18 cellular contexts compared by ENCODE assay signal in the genomic region with DNA sequence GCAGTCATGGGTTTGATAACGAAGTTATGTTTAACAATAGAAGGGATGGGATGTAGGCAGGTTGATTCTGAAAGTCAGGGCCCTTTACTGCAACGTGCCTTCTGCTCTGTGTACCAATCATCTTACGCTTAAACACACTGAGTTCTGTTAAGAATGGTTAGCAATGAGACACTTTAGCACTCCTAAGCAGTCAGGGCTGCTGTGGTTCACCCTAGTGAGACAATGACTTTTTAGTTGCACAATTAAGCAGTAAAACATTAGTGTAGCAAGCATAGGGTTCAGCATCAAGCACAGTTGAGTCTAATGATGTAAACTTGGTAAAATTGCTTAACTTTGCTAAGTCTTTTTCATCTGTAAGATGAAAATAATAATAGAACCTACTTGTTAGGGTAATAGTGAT.
DNase-seq lines count a peak whose midpoint lies in the region; ATAC-seq, FAIRE-seq and TF ChIP-seq lines count a peak whose summit lies in the region.
"Had no signal": no experiment of that assay in that cellular context is flagged by ENCODE, and none has a peak within 500 bp of the region (broad histone marks: within the 10 kb centered on the region; RNA-seq: fewer than 3 reads in every experiment).

No MANE protein-coding gene starts in this region.

- peak overlapping the region in 1 of 2 experiments; percentile 56; a peak in 2 of 4 replicates for H3K4me2 ChIP-seq in H1 (ENCODE audit: insufficient read depth in 1 of 2, low read depth in 2 of 2, low read length in 2 of 2)
- no peak overlapping the region for H3K4me2 ChIP-seq in neural progenitor cell
- H3K4me2 ChIP-seq: A549, BLaER1 had no signal

- H2AFZ ChIP-seq in H1 (ENCODE audit: low read length) (peak overlapping the region; percentile 96), neural progenitor cell (replicated peaks) (peak overlapping the region; percentile 46)

- no peak overlapping the region for H2BK15ac ChIP-seq in H1 (ENCODE audit: low read length)

- no peaks in the 10 kb centered on the region for H3K36me3 Mint-ChIP-seq in neural progenitor cell
- no peaks in the 10 kb centered on the region for H3K36me3 Mint-ChIP-seq in activated T-cell treated with anti-CD3 and anti-CD28 coated beads, Interleukin-2, amount 50 U/mL, for 24 hours (ENCODE audit: low read depth)
- H3K36me3 Mint-ChIP-seq: CD8-positive, alpha-beta memory T cell had no signal

- H3K27ac ChIP-seq in HUES48 (ENCODE audit: low read depth, low read length) (no peak overlapping the region), H1 (ENCODE audit: low read depth, low read length) (0 out of 2 replicates have a peak overlapping the region, but pooled peaks have one; percentile 24), neural progenitor cell (no peak overlapping the region), pancreas (no peak overlapping the region)
- H3K27ac ChIP-seq: A549, BLaER1 had no signal

- no peak overlapping the region for H2BK20ac ChIP-seq in H1 (ENCODE audit: low read length)

- peak overlapping the region; percentile 46 for H4K5ac ChIP-seq in H1 (ENCODE audit: insufficient read length, low read depth, low read length)

- H3K4me3 Mint-ChIP-seq in neural progenitor cell: no peak overlapping the region
- no peak overlapping the region for H3K4me3 Mint-ChIP-seq in activated T-cell treated with anti-CD3 and anti-CD28 coated beads, Interleukin-2, amount 50 U/mL, for 24 hours
- H3K4me3 Mint-ChIP-seq: CD8-positive, alpha-beta memory T cell had no signal

- H2AK5ac ChIP-seq in H1 (ENCODE audit: low read depth, low read length): no peak overlapping the region

- 68% methylated on average over 3 of the region's 3 CpGs; no CpG with 5 or more reads in 1 of the 2 experiments for WGBS in H1 (ENCODE audit: extremely low coverage in 1 of 2, insufficient coverage in 1 of 2, insufficient read length in 1 of 2, insufficient replicate concordance in 2 of 2, low coverage in 1 of 2, low lambda C conversion rate in 2 of 2, missing lambda C conversion rate in 1 of 2), 2 experiments
- 84 to 87% methylated on average over 3 of the region's 3 CpGs for WGBS in pancreas, 2 donors

- POLR2A ChIA-PET in H1 (lab: Charles Lee; ENCODE audit: partially characterized antibody): no interaction called here

- no peak overlapping the region for H4K8ac ChIP-seq in H1 (ENCODE audit: extremely low read depth, insufficient read depth, low read length)

- H3K27me3 Mint-ChIP-seq in neural progenitor cell (ENCODE audit: insufficient read depth, low read depth): peaks cover 2% of the 10 kb centered on the region
- peaks cover 15% of the 10 kb centered on the region for H3K27me3 Mint-ChIP-seq in activated T-cell treated with anti-CD3 and anti-CD28 coated beads, Interleukin-2, amount 50 U/mL, for 24 hours

- peaks cover 27% of the 10 kb centered on the region for H3K4me1 ChIP-seq in HUES48 (ENCODE audit: control insufficient read depth, insufficient read depth, low read length)
- peaks cover 0 to 18% (median 10%) of the 10 kb centered on the region in 4 experiments; a peak in 6 of 7 replicates for H3K4me1 ChIP-seq in H1 (replicated peaks in 1 of 4; ENCODE audit: control insufficient read depth in 3 of 4, insufficient read depth in 4 of 4, low read length in 3 of 4)
- H3K4me1 ChIP-seq in neural progenitor cell: peaks cover 40% of the 10 kb centered on the region
- no peaks in the 10 kb centered on the region for H3K4me1 ChIP-seq in pancreas
- H3K4me1 ChIP-seq: BLaER1 had no signal

- no peaks in the 10 kb centered on the region for H3K23me2 ChIP-seq in H1 (ENCODE audit: low read depth, low read length)

- no peak overlapping the region for H3K14ac ChIP-seq in H1 (ENCODE audit: insufficient read length)

- no peak overlapping the region for H3K4ac ChIP-seq in H1 (replicated peaks; ENCODE audit: insufficient read length, low read depth, low read length)

- H4K20me1 ChIP-seq in H1 (replicated peaks in 1 of 2; ENCODE audit: control insufficient read depth in 1 of 2, insufficient read depth in 2 of 2, low read length in 2 of 2) (no peaks in the 10 kb centered on the region), neural progenitor cell (ENCODE audit: low read depth) (no peaks in the 10 kb centered on the region)
- H4K20me1 ChIP-seq: BLaER1 had no signal

- no peaks in the 10 kb centered on the region for H3K9me3 ChIP-seq in HUES48 (ENCODE audit: control insufficient read depth, insufficient read depth, low read length)
- H3K9me3 ChIP-seq in H1 (ENCODE audit: insufficient read depth in 2 of 2, low read depth in 1 of 2, low read length in 1 of 2): no peaks in the 10 kb centered on the region
- no peaks in the 10 kb centered on the region for H3K9me3 ChIP-seq in neural progenitor cell (ENCODE audit: low read depth)
- H3K9me3 ChIP-seq in pancreas: no peaks in the 10 kb centered on the region
- H3K9me3 ChIP-seq: A549, BLaER1, Caco-2 had no signal

- H3K18ac ChIP-seq in H1 (ENCODE audit: extremely low read depth, low read length): peak overlapping the region; percentile 21; the same call in 1 of the 2 replicates

- TF ChIP-seq RAD21 in H1 (IDR thresholded peaks at IDR 0.05 in 1 of 2, conservative IDR thresholded peaks at IDR 0.05 in 1 of 2; ENCODE audit: low read depth in 2 of 2, low read length in 2 of 2): no peak

- 0 out of 2 replicates have a peak overlapping the region, but pooled peaks have one; percentile 20 for H3K9ac ChIP-seq in HUES48 (ENCODE audit: low read depth, low read length)
- no peak overlapping the region for H3K9ac ChIP-seq in H1 (replicated peaks in 1 of 4; ENCODE audit: extremely low read depth in 1 of 4, low read depth in 3 of 4, low read length in 3 of 4)
- H3K9ac ChIP-seq in neural progenitor cell: no peak overlapping the region
- H3K9ac ChIP-seq: BLaER1 had no signal

- no peaks in the 10 kb centered on the region for H3K36me3 ChIP-seq in HUES48 (ENCODE audit: control insufficient read depth, insufficient read depth, low read length)
- no peaks in the 10 kb centered on the region for H3K36me3 ChIP-seq in H1 (ENCODE audit: control insufficient read depth in 2 of 4, insufficient read depth in 4 of 4, low read length in 3 of 4)
- H3K36me3 ChIP-seq in neural progenitor cell: no peaks in the 10 kb centered on the region
- H3K36me3 ChIP-seq in pancreas: no peaks in the 10 kb centered on the region
- H3K36me3 ChIP-seq: BLaER1 had no signal

- TF ChIP-seq CTCF in H1 (IDR thresholded peaks at IDR 0.05; ENCODE audit: control extremely low read depth in 1 of 3, insufficient read depth in 1 of 3, low read depth in 1 of 3, low read length in 3 of 3) (no peak), neural progenitor cell (IDR thresholded peaks at IDR 0.05) (no peak), pancreas (IDR thresholded peaks at IDR 0.05) (no peak)

- CTCF ChIA-PET in H1 (lab: Charles Lee; ENCODE audit: partially characterized antibody): interaction anchor here (2.2 kb wide), 1 partner anchor 29 kb away, joined by 5 read pairs; no protein-coding TSS in a partner anchor

- peak overlapping the region; percentile 22 for H4K91ac ChIP-seq in H1 (replicated peaks; ENCODE audit: insufficient read length, low read length)

- no peak overlapping the region for H3K56ac ChIP-seq in H1 (replicated peaks; ENCODE audit: insufficient read length, low read depth, low read length)

- H3F3A ChIP-seq in neural progenitor cell (ENCODE audit: low read depth): peaks cover 27% of the 10 kb centered on the region

- no peak overlapping the region for H2BK5ac ChIP-seq in H1 (ENCODE audit: low read depth, low read length)

- H3K27me3 ChIP-seq in HUES48 (ENCODE audit: control insufficient read depth, insufficient read depth, low read length): no peaks in the 10 kb centered on the region
- H3K27me3 ChIP-seq in H1 (replicated peaks in 1 of 4; ENCODE audit: control insufficient read depth in 3 of 4, extremely low read depth in 1 of 4, insufficient read depth in 3 of 4, low read length in 3 of 4): no peaks in the 10 kb centered on the region
- no peaks in the 10 kb centered on the region for H3K27me3 ChIP-seq in neural progenitor cell
- H3K27me3 ChIP-seq in pancreas: no peaks in the 10 kb centered on the region
- H3K27me3 ChIP-seq: BLaER1 had no signal

- H3K79me2 ChIP-seq in H1 (ENCODE audit: control insufficient read depth in 1 of 2, insufficient read depth in 2 of 2, low read length in 2 of 2): no peaks in the 10 kb centered on the region
- H3K79me2 ChIP-seq in neural progenitor cell (ENCODE audit: low read depth): no peaks in the 10 kb centered on the region

- H3K79me1 ChIP-seq in H1 (ENCODE audit: low read depth, low read length): no peaks in the 10 kb centered on the region

- peaks cover 31% of the 10 kb centered on the region for H3K4me1 Mint-ChIP-seq in neural progenitor cell
- H3K4me1 Mint-ChIP-seq in activated T-cell treated with anti-CD3 and anti-CD28 coated beads, Interleukin-2, amount 50 U/mL, for 24 hours (ENCODE audit: low read depth): no peaks in the 10 kb centered on the region
- H3K4me1 Mint-ChIP-seq: CD8-positive, alpha-beta memory T cell had no signal

- no peak for ATAC-seq in pancreas
- ATAC-seq: A549, HCT116 had no signal

- no peak overlapping the region for H3K23ac ChIP-seq in H1 (ENCODE audit: insufficient read length)

- no peak for TF ChIP-seq POLR2A in H1 (IDR thresholded peaks at IDR 0.05; ENCODE audit: control extremely low read depth in 1 of 2, low read depth in 2 of 2, low read length in 2 of 2)

- DNase-seq in H1 (ENCODE audit: low read depth in 1 of 2, low spot score in 2 of 2): no peak
- no peak for DNase-seq in neural progenitor cell (ENCODE audit: low spot score)
- DNase-seq in pancreas: no peak
- DNase-seq in activated T-cell treated with anti-CD3 and anti-CD28 coated beads, Interleukin-2, amount 50 U/mL, for 24 hours: no peak
- DNase-seq in T1000 (lab: John Stamatoyannopoulos, UW): no peak
- DNase-seq: AML-193; Caco-2; CD8-positive, alpha-beta memory T cell; DND-41; GDM1 had no signal

- peak overlapping the region; percentile 1 for H2BK120ac ChIP-seq in H1 (replicated peaks; ENCODE audit: low read depth, low read length)

- FAIRE-seq in H1 (lab: Jason Lieb, UNC): no peak
- no peak for FAIRE-seq in pancreas (lab: Jason Lieb, UNC)
- FAIRE-seq: A549, GM12892, GM19239, H54, HTR-8/SVneo had no signal

- no peaks in the 10 kb centered on the region for H3K9me3 Mint-ChIP-seq in neural progenitor cell
- H3K9me3 Mint-ChIP-seq in activated T-cell treated with anti-CD3 and anti-CD28 coated beads, Interleukin-2, amount 50 U/mL, for 24 hours: no peaks in the 10 kb centered on the region
- H3K9me3 Mint-ChIP-seq: CD8-positive, alpha-beta memory T cell had no signal

- TF ChIP-seq EP300 in H1 (IDR thresholded peaks at IDR 0.05; ENCODE audit: borderline replicate concordance in 1 of 2, low read depth in 2 of 2, low read length in 2 of 2): no peak

- H3K4me3 ChIP-seq in HUES48 (ENCODE audit: low read depth, low read length): no peak overlapping the region
- no peak overlapping the region for H3K4me3 ChIP-seq in H1 (ENCODE audit: extremely low read depth in 1 of 4, insufficient read depth in 2 of 4, low read depth in 3 of 4, low read length in 4 of 4)
- H3K4me3 ChIP-seq in neural progenitor cell: no peak overlapping the region
- no peak overlapping the region for H3K4me3 ChIP-seq in pancreas
- H3K4me3 ChIP-seq: A549, BLaER1 had no signal

- no peak overlapping the region for H3K27ac Mint-ChIP-seq in neural progenitor cell
- H3K27ac Mint-ChIP-seq in activated T-cell treated with anti-CD3 and anti-CD28 coated beads, Interleukin-2, amount 50 U/mL, for 24 hours: no peak overlapping the region
- H3K27ac Mint-ChIP-seq: CD8-positive, alpha-beta memory T cell had no signal

- intact Hi-C loops in pancreas (cut with DNase I): no loop called here

- peak overlapping the region; percentile 22; the same call in 1 of the 2 replicates for H2BK12ac ChIP-seq in H1 (ENCODE audit: low read depth, low read length)
